In genomic region chr6:31169858-31170599, GRCh38 we compare ENCODE assay signal across 1 cellular context.
TF ChIP-seq lines count a peak whose summit lies in the region.

No MANE protein-coding gene starts in this region.

TF ChIP-seq in K562, 482 proteins besides CTCF, POLR2A, EP300 and RAD21:
- 0 out of 2 replicates have a peak, but pooled peaks have one; percentile 3 for TF ChIP-seq SMARCA4 (IDR thresholded peaks at IDR 0.05)
TF ChIP-seq in K562: peak in this region for 1; not testable (repeated sequence) for 481.
